ENCODE assay signal across 8 cellular contexts in genomic region chr12:123905319-123905925, GRCh38.
DNase-seq lines count a peak whose midpoint lies in the region; ATAC-seq and TF ChIP-seq lines count a peak whose summit lies in the region.

No MANE protein-coding gene starts in this region.

- WGBS in ovary, 3 donors, result 27 to 33% (median 31%) methylated on average over 9 of the region's 9 CpGs
- 12 to 13% methylated on average over 7 to 9 of the region's 9 CpGs for WGBS in upper lobe of left lung, 2 donors

- TF ChIP-seq CTCF in foreskin keratinocyte (conservative IDR thresholded peaks at IDR 0.05), result peak; percentile 83
- peak; percentile 43 to 49 (median 48) for TF ChIP-seq CTCF in ovary (IDR thresholded peaks at IDR 0.05)
- peak; percentile 62 to 77 (median 72) for TF ChIP-seq CTCF in upper lobe of left lung (IDR thresholded peaks at IDR 0.05)

- in situ Hi-C loops in Caki2 (cut with HindIII; ENCODE audit: low pct_unique_long_range_greater_than_20kb, low sequenced_read_pairs), result no loop called here

- ATAC-seq in foreskin keratinocyte (peak; percentile 30), upper lobe of left lung (ENCODE audit: low FRiP score in 2 of 2) (peak; percentile 52 to 75), GM21717 (IDR thresholded peaks at IDR 0.05; ENCODE audit: unreplicated experiment) (no peak)

- H3K4me1 ChIP-seq in SJCRH30, result peaks cover 13% of the 10 kb centered on the region
- no peaks in the 10 kb centered on the region for H3K4me1 ChIP-seq in foreskin keratinocyte
- no peaks in the 10 kb centered on the region for H3K4me1 ChIP-seq in ovary (ENCODE audit: insufficient read depth)
- H3K4me1 ChIP-seq in upper lobe of left lung, result peaks cover 0 to 10% (median 2%) of the 10 kb centered on the region in 4 donors

- H3K27ac ChIP-seq in SJCRH30 (no peak overlapping the region), foreskin keratinocyte (no peak overlapping the region), ovary (no peak overlapping the region), upper lobe of left lung (no peak overlapping the region)

- H3K27me3 ChIP-seq in SJCRH30 (no peaks in the 10 kb centered on the region), foreskin keratinocyte (peaks cover 5% of the 10 kb centered on the region), ovary (no peaks in the 10 kb centered on the region), upper lobe of left lung (no peaks in the 10 kb centered on the region)

- H3K9me3 ChIP-seq in SJCRH30 (replicated peaks) (no peaks in the 10 kb centered on the region), ovary (no peaks in the 10 kb centered on the region), upper lobe of left lung (no peaks in the 10 kb centered on the region)

- H3K4me3 ChIP-seq in SJCRH30 (no peak overlapping the region), ovary (no peak overlapping the region), upper lobe of left lung (no peak overlapping the region)

- peak; percentile 61 for DNase-seq in Caki2 (ENCODE audit: low read depth)
- peak; percentile 66 for DNase-seq in HuH-7 (ENCODE audit: low spot score)
- DNase-seq in SJCRH30, result peak; percentile 37 to 79
- DNase-seq in activated effector memory CD4-positive, alpha-beta T cell treated with Interleukin-2 at 50 U/mL for 16 hours, result peak; percentile 42
- peak; percentile 53 to 69 for DNase-seq in foreskin keratinocyte
- peak; percentile 39 to 68 (median 56) for DNase-seq in ovary
- peak in 1 of 2 donors; percentile 73 for DNase-seq in upper lobe of left lung

- intact Hi-C loops in ovary (cut with DNase I), result loop anchor here in 2 of 4 donors (10.0 kb wide), 2 partner anchors 79 to 119 kb away; no protein-coding TSS in a partner anchor

- TF ChIP-seq POLR2A in ovary (IDR thresholded peaks at IDR 0.05) (no peak), upper lobe of left lung (IDR thresholded peaks at IDR 0.05) (no peak)

- TF ChIP-seq EP300 in ovary (IDR thresholded peaks at IDR 0.05), result no peak
- no peak for TF ChIP-seq EP300 in upper lobe of left lung (IDR thresholded peaks at IDR 0.05)

- H3K36me3 ChIP-seq in SJCRH30 (no peaks in the 10 kb centered on the region), ovary (no peaks in the 10 kb centered on the region), upper lobe of left lung (no peaks in the 10 kb centered on the region)
